In genomic region chr10:84264611-84265141, GRCh38 we compare ENCODE assay signal across 2 cellular contexts.
A peak's percentile ranks its signal among the peaks of the same experiment; 100 is the strongest.
TF ChIP-seq lines count a peak whose summit lies in the region.

No MANE protein-coding gene starts in this region.

TF ChIP-seq in HCT116, 20 proteins besides CTCF, POLR2A, EP300 and RAD21 (continued from another document):
- TF ChIP-seq EZH2phosphoT487 (IDR thresholded peaks at IDR 0.05; ENCODE audit: borderline replicate concordance) (no peak), REST (IDR thresholded peaks at IDR 0.05; ENCODE audit: low read depth) (no peak), ZFX (IDR thresholded peaks at IDR 0.05) (no peak), ATF3 (IDR thresholded peaks at IDR 0.05) (no peak), ZBTB33 (IDR thresholded peaks at IDR 0.05; ENCODE audit: extremely low read depth, insufficient replicate concordance, low read length) (no peak), CBX3 (IDR thresholded peaks at IDR 0.05; ENCODE audit: low read depth) (no peak), CEBPB (IDR thresholded peaks at IDR 0.05; ENCODE audit: low read depth) (no peak), TCF7L2 (IDR thresholded peaks at IDR 0.05; ENCODE audit: borderline replicate concordance, extremely low read depth, insufficient read depth, insufficient read length) (no peak), EGR1 (IDR thresholded peaks at IDR 0.05; ENCODE audit: low read depth) (no peak)
TF ChIP-seq in HCT116: peak in this region for 0.

TF ChIP-seq in SK-N-SH, 30 proteins besides CTCF, POLR2A, EP300 and RAD21 (continued from another document):
- TF ChIP-seq TEAD4 (IDR thresholded peaks at IDR 0.05; ENCODE audit: borderline replicate concordance, insufficient read depth): no peak
- TF ChIP-seq YY1 (IDR thresholded peaks at IDR 0.05; ENCODE audit: low read depth): no peak
- TF ChIP-seq FOXJ3 (CRISPR knock-in tag; IDR thresholded peaks at IDR 0.05): no peak
- TF ChIP-seq USF2 (IDR thresholded peaks at IDR 0.05; ENCODE audit: borderline replicate concordance, low read depth, low read length): no peak
- peak; percentile 90 for TF ChIP-seq SMC3 (IDR thresholded peaks at IDR 0.05; ENCODE audit: low read depth, low read length)
